In the genomic region with DNA sequence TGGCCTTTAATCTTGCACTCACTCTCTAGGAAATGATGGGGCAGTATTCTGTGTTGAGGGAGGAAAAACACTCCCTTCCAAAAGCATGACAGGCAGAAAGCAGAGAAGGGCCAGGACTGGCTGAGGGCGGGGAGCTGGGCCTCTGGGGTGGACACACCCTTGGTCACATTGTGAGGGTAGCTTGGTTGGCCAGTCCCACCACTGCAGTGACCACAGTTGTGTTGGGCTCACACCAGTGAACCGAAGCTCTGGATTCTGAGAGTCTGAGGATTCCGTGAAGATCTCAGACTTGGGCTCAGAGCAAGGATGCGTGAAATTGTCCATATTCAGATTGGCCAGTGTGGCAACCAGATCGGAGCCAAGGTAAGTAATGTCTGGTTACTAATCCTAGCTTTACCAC, we compare ENCODE assay signal across 1 cellular context.
TF ChIP-seq lines count a peak whose summit lies in the region.

TSS of gene TUBB1 (plus strand) at position 213 of the 400 bp plus-strand sequence. CDS start at position 307, 94 bp downstream.

TF ChIP-seq in K562, 482 proteins besides CTCF, POLR2A, EP300 and RAD21 (continues in another document):
- peak; percentile 62 for TF ChIP-seq MAFG (tag; conservative IDR thresholded peaks at IDR 0.05)
- TF ChIP-seq HOMEZ (CRISPR knock-in tag; IDR thresholded peaks at IDR 0.05) = no peak
- no peak for TF ChIP-seq BRF1 (IDR thresholded peaks at IDR 0.05; ENCODE audit: borderline replicate concordance, extremely low read depth, insufficient read length)
- TF ChIP-seq SIRT6 (IDR thresholded peaks at IDR 0.05; ENCODE audit: low read depth, low read length) = no peak
- 0 out of 2 replicates have a peak, but pooled peaks have one; percentile 18 for TF ChIP-seq ZNF134 (CRISPR knock-in tag; conservative IDR thresholded peaks at IDR 0.05)
- peak; percentile 80 for TF ChIP-seq ZNF316 (IDR thresholded peaks at IDR 0.05)
- no peak for TF ChIP-seq CBX5 (IDR thresholded peaks at IDR 0.05; ENCODE audit: borderline replicate concordance, low read depth)
- no peak for TF ChIP-seq ZNF589 (CRISPR knock-in tag; IDR thresholded peaks at IDR 0.05; ENCODE audit: low read depth)
- TF ChIP-seq, protein P1, sequence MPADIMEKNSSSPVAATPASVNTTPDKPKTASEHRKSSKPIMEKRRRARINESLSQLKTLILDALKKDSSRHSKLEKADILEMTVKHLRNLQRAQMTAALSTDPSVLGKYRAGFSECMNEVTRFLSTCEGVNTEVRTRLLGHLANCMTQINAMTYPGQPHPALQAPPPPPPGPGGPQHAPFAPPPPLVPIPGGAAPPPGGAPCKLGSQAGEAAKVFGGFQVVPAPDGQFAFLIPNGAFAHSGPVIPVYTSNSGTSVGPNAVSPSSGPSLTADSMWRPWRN (IDR thresholded peaks at IDR 0.05; ENCODE audit: low read depth) = no peak
- TF ChIP-seq TAF15 (IDR thresholded peaks at IDR 0.05; ENCODE audit: low read depth, low read length) = no peak
- TF ChIP-seq ZNF592 (IDR thresholded peaks at IDR 0.05) = peak; percentile 88
- TF ChIP-seq, protein P2, sequence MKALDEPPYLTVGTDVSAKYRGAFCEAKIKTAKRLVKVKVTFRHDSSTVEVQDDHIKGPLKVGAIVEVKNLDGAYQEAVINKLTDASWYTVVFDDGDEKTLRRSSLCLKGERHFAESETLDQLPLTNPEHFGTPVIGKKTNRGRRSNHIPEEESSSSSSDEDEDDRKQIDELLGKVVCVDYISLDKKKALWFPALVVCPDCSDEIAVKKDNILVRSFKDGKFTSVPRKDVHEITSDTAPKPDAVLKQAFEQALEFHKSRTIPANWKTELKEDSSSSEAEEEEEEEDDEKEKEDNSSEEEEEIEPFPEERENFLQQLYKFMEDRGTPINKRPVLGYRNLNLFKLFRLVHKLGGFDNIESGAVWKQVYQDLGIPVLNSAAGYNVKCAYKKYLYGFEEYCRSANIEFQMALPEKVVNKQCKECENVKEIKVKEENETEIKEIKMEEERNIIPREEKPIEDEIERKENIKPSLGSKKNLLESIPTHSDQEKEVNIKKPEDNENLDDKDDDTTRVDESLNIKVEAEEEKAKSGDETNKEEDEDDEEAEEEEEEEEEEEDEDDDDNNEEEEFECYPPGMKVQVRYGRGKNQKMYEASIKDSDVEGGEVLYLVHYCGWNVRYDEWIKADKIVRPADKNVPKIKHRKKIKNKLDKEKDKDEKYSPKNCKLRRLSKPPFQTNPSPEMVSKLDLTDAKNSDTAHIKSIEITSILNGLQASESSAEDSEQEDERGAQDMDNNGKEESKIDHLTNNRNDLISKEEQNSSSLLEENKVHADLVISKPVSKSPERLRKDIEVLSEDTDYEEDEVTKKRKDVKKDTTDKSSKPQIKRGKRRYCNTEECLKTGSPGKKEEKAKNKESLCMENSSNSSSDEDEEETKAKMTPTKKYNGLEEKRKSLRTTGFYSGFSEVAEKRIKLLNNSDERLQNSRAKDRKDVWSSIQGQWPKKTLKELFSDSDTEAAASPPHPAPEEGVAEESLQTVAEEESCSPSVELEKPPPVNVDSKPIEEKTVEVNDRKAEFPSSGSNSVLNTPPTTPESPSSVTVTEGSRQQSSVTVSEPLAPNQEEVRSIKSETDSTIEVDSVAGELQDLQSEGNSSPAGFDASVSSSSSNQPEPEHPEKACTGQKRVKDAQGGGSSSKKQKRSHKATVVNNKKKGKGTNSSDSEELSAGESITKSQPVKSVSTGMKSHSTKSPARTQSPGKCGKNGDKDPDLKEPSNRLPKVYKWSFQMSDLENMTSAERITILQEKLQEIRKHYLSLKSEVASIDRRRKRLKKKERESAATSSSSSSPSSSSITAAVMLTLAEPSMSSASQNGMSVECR (CRISPR knock-in tag; IDR thresholded peaks at IDR 0.05) = no peak
- TF ChIP-seq, protein P3, sequence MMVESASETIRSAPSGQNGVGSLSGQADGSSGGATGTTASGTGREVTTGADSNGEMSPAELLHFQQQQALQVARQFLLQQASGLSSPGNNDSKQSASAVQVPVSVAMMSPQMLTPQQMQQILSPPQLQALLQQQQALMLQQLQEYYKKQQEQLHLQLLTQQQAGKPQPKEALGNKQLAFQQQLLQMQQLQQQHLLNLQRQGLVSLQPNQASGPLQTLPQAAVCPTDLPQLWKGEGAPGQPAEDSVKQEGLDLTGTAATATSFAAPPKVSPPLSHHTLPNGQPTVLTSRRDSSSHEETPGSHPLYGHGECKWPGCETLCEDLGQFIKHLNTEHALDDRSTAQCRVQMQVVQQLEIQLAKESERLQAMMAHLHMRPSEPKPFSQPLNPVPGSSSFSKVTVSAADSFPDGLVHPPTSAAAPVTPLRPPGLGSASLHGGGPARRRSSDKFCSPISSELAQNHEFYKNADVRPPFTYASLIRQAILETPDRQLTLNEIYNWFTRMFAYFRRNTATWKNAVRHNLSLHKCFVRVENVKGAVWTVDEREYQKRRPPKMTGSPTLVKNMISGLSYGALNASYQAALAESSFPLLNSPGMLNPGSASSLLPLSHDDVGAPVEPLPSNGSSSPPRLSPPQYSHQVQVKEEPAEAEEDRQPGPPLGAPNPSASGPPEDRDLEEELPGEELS (CRISPR knock-in tag; IDR thresholded peaks at IDR 0.05; ENCODE audit: borderline replicate concordance) = no peak
- TF ChIP-seq, protein P4, sequence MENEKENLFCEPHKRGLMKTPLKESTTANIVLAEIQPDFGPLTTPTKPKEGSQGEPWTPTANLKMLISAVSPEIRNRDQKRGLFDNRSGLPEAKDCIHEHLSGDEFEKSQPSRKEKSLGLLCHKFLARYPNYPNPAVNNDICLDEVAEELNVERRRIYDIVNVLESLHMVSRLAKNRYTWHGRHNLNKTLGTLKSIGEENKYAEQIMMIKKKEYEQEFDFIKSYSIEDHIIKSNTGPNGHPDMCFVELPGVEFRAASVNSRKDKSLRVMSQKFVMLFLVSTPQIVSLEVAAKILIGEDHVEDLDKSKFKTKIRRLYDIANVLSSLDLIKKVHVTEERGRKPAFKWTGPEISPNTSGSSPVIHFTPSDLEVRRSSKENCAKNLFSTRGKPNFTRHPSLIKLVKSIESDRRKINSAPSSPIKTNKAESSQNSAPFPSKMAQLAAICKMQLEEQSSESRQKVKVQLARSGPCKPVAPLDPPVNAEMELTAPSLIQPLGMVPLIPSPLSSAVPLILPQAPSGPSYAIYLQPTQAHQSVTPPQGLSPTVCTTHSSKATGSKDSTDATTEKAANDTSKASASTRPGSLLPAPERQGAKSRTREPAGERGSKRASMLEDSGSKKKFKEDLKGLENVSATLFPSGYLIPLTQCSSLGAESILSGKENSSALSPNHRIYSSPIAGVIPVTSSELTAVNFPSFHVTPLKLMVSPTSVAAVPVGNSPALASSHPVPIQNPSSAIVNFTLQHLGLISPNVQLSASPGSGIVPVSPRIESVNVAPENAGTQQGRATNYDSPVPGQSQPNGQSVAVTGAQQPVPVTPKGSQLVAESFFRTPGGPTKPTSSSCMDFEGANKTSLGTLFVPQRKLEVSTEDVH (IDR thresholded peaks at IDR 0.05; ENCODE audit: low read depth, partially characterized antibody) = no peak
- TF ChIP-seq MTA3 (IDR thresholded peaks at IDR 0.05; ENCODE audit: borderline replicate concordance) = 0 out of 2 replicates have a peak, but pooled peaks have one; percentile 44
- no peak for TF ChIP-seq HMGXB4 (CRISPR knock-in tag; IDR thresholded peaks at IDR 0.05)
- TF ChIP-seq, protein P5, sequence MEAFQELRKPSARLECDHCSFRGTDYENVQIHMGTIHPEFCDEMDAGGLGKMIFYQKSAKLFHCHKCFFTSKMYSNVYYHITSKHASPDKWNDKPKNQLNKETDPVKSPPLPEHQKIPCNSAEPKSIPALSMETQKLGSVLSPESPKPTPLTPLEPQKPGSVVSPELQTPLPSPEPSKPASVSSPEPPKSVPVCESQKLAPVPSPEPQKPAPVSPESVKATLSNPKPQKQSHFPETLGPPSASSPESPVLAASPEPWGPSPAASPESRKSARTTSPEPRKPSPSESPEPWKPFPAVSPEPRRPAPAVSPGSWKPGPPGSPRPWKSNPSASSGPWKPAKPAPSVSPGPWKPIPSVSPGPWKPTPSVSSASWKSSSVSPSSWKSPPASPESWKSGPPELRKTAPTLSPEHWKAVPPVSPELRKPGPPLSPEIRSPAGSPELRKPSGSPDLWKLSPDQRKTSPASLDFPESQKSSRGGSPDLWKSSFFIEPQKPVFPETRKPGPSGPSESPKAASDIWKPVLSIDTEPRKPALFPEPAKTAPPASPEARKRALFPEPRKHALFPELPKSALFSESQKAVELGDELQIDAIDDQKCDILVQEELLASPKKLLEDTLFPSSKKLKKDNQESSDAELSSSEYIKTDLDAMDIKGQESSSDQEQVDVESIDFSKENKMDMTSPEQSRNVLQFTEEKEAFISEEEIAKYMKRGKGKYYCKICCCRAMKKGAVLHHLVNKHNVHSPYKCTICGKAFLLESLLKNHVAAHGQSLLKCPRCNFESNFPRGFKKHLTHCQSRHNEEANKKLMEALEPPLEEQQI (IDR thresholded peaks at IDR 0.05) = no peak
- TF ChIP-seq C11orf30 (IDR thresholded peaks at IDR 0.05; ENCODE audit: low read depth) = peak; percentile 35
- peak; percentile 51 for TF ChIP-seq TBP (optimal IDR thresholded peaks at IDR 0.05; ENCODE audit: low read depth, low read length)
- no peak for TF ChIP-seq ZBTB11 (CRISPR knock-in tag; IDR thresholded peaks at IDR 0.05)
- TF ChIP-seq HDAC6 (IDR thresholded peaks at IDR 0.05; ENCODE audit: low read depth, low read length) = no peak
- no peak for TF ChIP-seq JUND (IDR thresholded peaks at IDR 0.05; ENCODE audit: borderline replicate concordance, low read depth, low read length)
- TF ChIP-seq JUND (tag; IDR thresholded peaks at IDR 0.05; ENCODE audit: borderline replicate concordance, low read depth, low read length) = peak; percentile 18; the same call in 1 of the 3 replicates
- TF ChIP-seq MAZ (CRISPR knock-in tag; conservative IDR thresholded peaks at IDR 0.05 in 1 of 2, IDR thresholded peaks at IDR 0.05 in 1 of 2) = peak in 1 of 2 experiments; percentile 34; a peak in 2 of 4 replicates
- TF ChIP-seq NFE2 (IDR thresholded peaks at IDR 0.05; ENCODE audit: low read depth) = peak; percentile 60
- no peak for TF ChIP-seq PHB2 (IDR thresholded peaks at IDR 0.05; ENCODE audit: low read depth)
- no peak for TF ChIP-seq ZBTB8A (IDR thresholded peaks at IDR 0.05; ENCODE audit: partially characterized antibody)
